17 cellular contexts compared by ENCODE assay signal in the genomic region with DNA sequence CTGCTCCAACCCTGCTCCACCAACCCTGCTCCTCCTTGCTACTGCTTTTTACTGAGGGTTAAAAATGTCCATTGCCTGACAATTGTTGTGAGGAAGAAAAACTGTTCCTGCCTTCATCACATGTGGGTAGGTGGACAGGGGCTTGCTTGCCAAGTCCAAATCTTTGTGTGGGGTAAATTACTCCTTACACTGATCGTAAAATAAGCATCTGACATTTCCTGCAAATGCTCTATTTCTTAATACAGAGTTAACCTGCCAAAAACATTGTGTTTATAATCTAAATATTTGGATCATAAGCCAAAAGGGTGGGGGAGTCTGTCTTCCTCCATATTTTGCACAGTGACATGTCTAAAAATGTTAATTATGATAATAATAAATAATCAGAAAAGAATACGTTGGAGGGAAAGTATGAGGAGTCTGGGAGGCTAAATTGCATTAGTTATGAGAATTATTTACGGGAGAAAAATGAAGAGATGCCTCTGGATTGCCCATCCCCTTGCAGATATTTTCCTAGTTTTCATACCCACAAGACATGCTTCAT.
DNase-seq lines count a peak whose midpoint lies in the region; ATAC-seq and TF ChIP-seq lines count a peak whose summit lies in the region.
"Had no signal": no experiment of that assay in that cellular context is flagged by ENCODE, and none has a peak within 500 bp of the region (broad histone marks: within the 10 kb centered on the region; RNA-seq: fewer than 3 reads in every experiment).

No MANE protein-coding gene starts in this region.

- H3K36me3 Mint-ChIP-seq in mesothelial cell of epicardium: no peaks in the 10 kb centered on the region

- intact Hi-C loops in vagina (cut with DNase I): no loop called here

- no peak overlapping the region for H3K27ac Mint-ChIP-seq in mesothelial cell of epicardium

- H3K27me3 ChIP-seq in MG63: no peaks in the 10 kb centered on the region
- H3K27me3 ChIP-seq in muscle layer of colon (ENCODE audit: control insufficient read depth in 1 of 2, insufficient read depth in 2 of 2, low read length in 2 of 2): no peaks in the 10 kb centered on the region
- H3K27me3 ChIP-seq in vagina: no peaks in the 10 kb centered on the region

- H3K9me3 Mint-ChIP-seq in mesothelial cell of epicardium: no peaks in the 10 kb centered on the region

- TF ChIP-seq CTCF in vagina (IDR thresholded peaks at IDR 0.05) (no peak), mesothelial cell of epicardium (IDR thresholded peaks at IDR 0.05; ENCODE audit: unreplicated experiment) (no peak)

- peak overlapping the region; percentile 59 for H3K27ac ChIP-seq in muscle layer of colon (ENCODE audit: low read depth, low read length)
- peak overlapping the region; percentile 55 for H3K27ac ChIP-seq in vagina

- H3K4me1 Mint-ChIP-seq in mesothelial cell of epicardium: peaks cover 23% of the 10 kb centered on the region

- no peak for TF ChIP-seq POLR2A in vagina (IDR thresholded peaks at IDR 0.05)

- no peak overlapping the region for H3K9ac ChIP-seq in muscle layer of colon (ENCODE audit: low read length)

- no peak overlapping the region for H3K4me3 Mint-ChIP-seq in mesothelial cell of epicardium

- H3K9me3 ChIP-seq in MG63 (no peaks in the 10 kb centered on the region), muscle layer of colon (ENCODE audit: low read length) (no peaks in the 10 kb centered on the region), vagina (no peaks in the 10 kb centered on the region)
- H3K9me3 ChIP-seq: Caco-2 had no signal

- H3K4me1 ChIP-seq in muscle layer of colon (ENCODE audit: insufficient read depth, low read length): peaks cover 46% of the 10 kb centered on the region
- H3K4me1 ChIP-seq in vagina: peaks cover 32% of the 10 kb centered on the region

- H3K36me3 ChIP-seq in MG63 (no peaks in the 10 kb centered on the region), muscle layer of colon (ENCODE audit: insufficient read depth, low read length) (no peaks in the 10 kb centered on the region), vagina (no peaks in the 10 kb centered on the region)

- DNase-seq in MG63 (peak; percentile 46), fibroblast of gingiva (ENCODE audit: low read depth) (peak; percentile 90), vagina (ENCODE audit: extremely low spot score in 2 of 2) (no peak), mesothelial cell of epicardium (ENCODE audit: low spot score in 2 of 2, unreplicated experiment in 2 of 2) (no peak), COR-L47 (lab: John Stamatoyannopoulos, UW) (no peak)
- DNase-seq: ACHN, Caco-2, DMS153, EL, H7, Karpas-422, NCI-H1930, NCI-H774, RPMI8226, SIG-M5 had no signal

- no peaks in the 10 kb centered on the region for H3K27me3 Mint-ChIP-seq in mesothelial cell of epicardium (ENCODE audit: low read depth)

- H3K4me3 ChIP-seq in MG63: no peak overlapping the region
- H3K4me3 ChIP-seq in muscle layer of colon (ENCODE audit: low read depth in 1 of 2, low read length in 2 of 2): no peak overlapping the region
- H3K4me3 ChIP-seq in vagina: no peak overlapping the region

- ATAC-seq in GM19328 (IDR thresholded peaks at IDR 0.05; ENCODE audit: unreplicated experiment): no peak

Comparison
In these comparisons a context has a peak if more than half of its experiments do, and no peak if none do; other contexts are left out.
1. DNase-seq: peak in MG63 (single experiment) and fibroblast of gingiva (single experiment); none in vagina (0 of 2), mesothelial cell of epicardium (0 of 2) and COR-L47 (single experiment).